ENCODE assay signal across 19 cellular contexts in the genomic region with DNA sequence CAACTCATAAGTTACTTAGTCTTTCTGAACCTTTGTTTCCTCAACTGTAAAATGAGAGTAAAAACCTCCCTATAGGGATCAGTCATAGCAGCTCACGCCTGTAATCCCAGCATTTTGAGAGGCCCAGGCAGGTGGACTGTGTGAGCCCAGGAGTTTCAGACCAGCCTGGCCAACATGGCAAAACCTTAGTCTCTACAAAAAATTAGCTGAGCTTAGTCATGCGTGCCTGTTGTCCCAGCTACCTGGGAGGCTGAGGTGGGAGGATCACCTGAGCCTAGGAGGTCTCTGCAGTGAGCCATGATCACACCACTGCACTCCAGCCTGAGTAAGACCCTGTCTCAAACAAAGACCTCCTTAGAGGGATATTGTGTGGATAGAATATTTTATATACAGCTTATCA. TPM values are rescaled to one million over a fixed set of nuclear protein-coding genes. Genes with fewer than 3 reads are reported as not detected.
DNase-seq lines count a peak whose midpoint lies in the region; ATAC-seq lines count a peak whose summit lies in the region.
"Had no signal": no experiment of that assay in that cellular context is flagged by ENCODE, and none has a peak within 500 bp of the region (broad histone marks: within the 10 kb centered on the region; RNA-seq: fewer than 3 reads in every experiment).

No MANE protein-coding gene starts in this region.

- no peaks in the 10 kb centered on the region for H3K27me3 Mint-ChIP-seq in stimulated activated naive CD8-positive, alpha-beta T cell treated with anti-CD3 and anti-CD28 coated beads, Interleukin-15, Interleukin-2, amounts not matched to agents 100 ng/mL and 50 ng/mL, for 24 hours
- peaks cover 7% of the 10 kb centered on the region for H3K27me3 Mint-ChIP-seq in activated T-helper 2 cell treated with anti-CD3 and anti-CD28 coated beads, Interferon-gamma antibody, Interleukin-2, Interleukin-4, amounts not matched to agents 10 μg/mL and 5 μg/mL and 100 μg/mL, durations not matched to agents 14 hours and 24 hours and 36 hours (ENCODE audit: low read depth)

- ATAC-seq in stimulated activated naive CD8-positive, alpha-beta T cell treated with anti-CD3 and anti-CD28 coated beads, Interleukin-15, Interleukin-2, amounts not matched to agents 100 U/mL and 50 U/mL, for 24 hours, result no peak
- no peak for ATAC-seq in GM18511 (IDR thresholded peaks at IDR 0.05; ENCODE audit: unreplicated experiment)
- ATAC-seq in HG02852 (IDR thresholded peaks at IDR 0.05; ENCODE audit: unreplicated experiment), result no peak
- ATAC-seq: left lobe of liver had no signal

- peaks cover 0 to 8% of the 10 kb centered on the region in 2 donors for H3K4me1 ChIP-seq in muscle layer of duodenum (ENCODE audit: control insufficient read depth in 1 of 2, insufficient read depth in 2 of 2, low read length in 2 of 2)

- peaks cover 44% of the 10 kb centered on the region for H3K4me1 Mint-ChIP-seq in stimulated activated naive CD8-positive, alpha-beta T cell treated with anti-CD3 and anti-CD28 coated beads, Interleukin-15, Interleukin-2, amounts not matched to agents 100 ng/mL and 50 ng/mL, for 24 hours (ENCODE audit: low read depth)
- peaks cover 32% of the 10 kb centered on the region for H3K4me1 Mint-ChIP-seq in activated T-helper 2 cell treated with anti-CD3 and anti-CD28 coated beads, Interferon-gamma antibody, Interleukin-2, Interleukin-4, amounts not matched to agents 10 μg/mL and 5 μg/mL and 100 μg/mL, durations not matched to agents 14 hours and 24 hours and 36 hours (ENCODE audit: low read depth)

- DNase-seq in stimulated activated naive CD8-positive, alpha-beta T cell treated with anti-CD3 and anti-CD28 coated beads, Interleukin-15, Interleukin-2, amounts not matched to agents 100 U/mL and 50 U/mL, for 24 hours, result no peak
- DNase-seq in activated T-helper 2 cell treated with anti-CD3 and anti-CD28 coated beads, Interferon-gamma antibody, Interleukin-2, Interleukin-4, amounts not matched to agents 10 μg/mL and 5 μg/mL and 100 μg/mL, durations not matched to agents 14 hours and 24 hours and 36 hours (ENCODE audit: low spot score), result no peak
- DNase-seq in HuH-7 (ENCODE audit: low spot score), result no peak
- no peak for DNase-seq in effector CD4-positive, alpha-beta T cell
- DNase-seq: activated CD4-positive, CD25-positive, alpha-beta regulatory T cell treated with anti-CD3 and anti-CD28 coated beads, Interleukin-2, amount 50 U/mL, for 72 hours; activated effector memory CD4-positive, alpha-beta T cell treated with Interleukin-2 at 50 U/mL for 16 hours; dermis blood vessel endothelial cell; DMS153; KG1; NCI-H1092 treated with DMSO at 0.1 percent for 48 hours; posterior cingulate gyrus; spleen; stimulated activated naive CD4-positive, alpha-beta T cell treated with Interleukin-2 at 50 U/mL for 16 hours had no signal

- H3K27ac ChIP-seq in muscle layer of duodenum (ENCODE audit: low read length), result no peak overlapping the region
- H3K27ac ChIP-seq: RWPE1, spleen had no signal

- peak overlapping the region; percentile 34 for H3K27ac Mint-ChIP-seq in stimulated activated naive CD8-positive, alpha-beta T cell treated with anti-CD3 and anti-CD28 coated beads, Interleukin-15, Interleukin-2, amounts not matched to agents 100 ng/mL and 50 ng/mL, for 24 hours
- H3K27ac Mint-ChIP-seq in activated T-helper 2 cell treated with anti-CD3 and anti-CD28 coated beads, Interferon-gamma antibody, Interleukin-2, Interleukin-4, amounts not matched to agents 10 μg/mL and 5 μg/mL and 100 μg/mL, durations not matched to agents 14 hours and 24 hours and 36 hours, result no peak overlapping the region

- intact Hi-C loops in activated T-helper 2 cell treated with anti-CD3 and anti-CD28 coated beads, Interferon-gamma antibody, Interleukin-2, Interleukin-4, amounts not matched to agents 10 μg/mL and 5 μg/mL and 100 μg/mL, durations not matched to agents 14 hours and 24 hours and 36 hours (cut with micrococcal nuclease), result loop anchor here (10.0 kb wide), 1 partner anchor 520 kb away; the partner anchor contains the start of gene SP3

- H3K27me3 ChIP-seq in muscle layer of duodenum (ENCODE audit: low read depth, low read length), result no peaks in the 10 kb centered on the region
- H3K27me3 ChIP-seq: spleen had no signal

- no peaks in the 10 kb centered on the region for H3K9me3 ChIP-seq in muscle layer of duodenum (ENCODE audit: control insufficient read depth in 1 of 2, low read length in 2 of 2)
- H3K9me3 ChIP-seq: spleen had no signal

- H3K4me3 ChIP-seq in muscle layer of duodenum (ENCODE audit: low read depth in 1 of 2, low read length in 2 of 2), result peak overlapping the region; percentile 19 to 89

- no peaks in the 10 kb centered on the region for H3K9me3 Mint-ChIP-seq in stimulated activated naive CD8-positive, alpha-beta T cell treated with anti-CD3 and anti-CD28 coated beads, Interleukin-15, Interleukin-2, amounts not matched to agents 100 ng/mL and 50 ng/mL, for 24 hours
- peaks cover 6% of the 10 kb centered on the region for H3K9me3 Mint-ChIP-seq in activated T-helper 2 cell treated with anti-CD3 and anti-CD28 coated beads, Interferon-gamma antibody, Interleukin-2, Interleukin-4, amounts not matched to agents 10 μg/mL and 5 μg/mL and 100 μg/mL, durations not matched to agents 14 hours and 24 hours and 36 hours

- peaks cover 22% of the 10 kb centered on the region for H3K36me3 Mint-ChIP-seq in stimulated activated naive CD8-positive, alpha-beta T cell treated with anti-CD3 and anti-CD28 coated beads, Interleukin-15, Interleukin-2, amounts not matched to agents 100 ng/mL and 50 ng/mL, for 24 hours (ENCODE audit: low read depth)
- peaks cover 7% of the 10 kb centered on the region for H3K36me3 Mint-ChIP-seq in activated T-helper 2 cell treated with anti-CD3 and anti-CD28 coated beads, Interferon-gamma antibody, Interleukin-2, Interleukin-4, amounts not matched to agents 10 μg/mL and 5 μg/mL and 100 μg/mL, durations not matched to agents 14 hours and 24 hours and 36 hours (ENCODE audit: low read depth)

- peaks cover 4 to 5% of the 10 kb centered on the region in 2 donors for H3K36me3 ChIP-seq in muscle layer of duodenum (ENCODE audit: control insufficient read depth in 1 of 2, insufficient read depth in 2 of 2, low read length in 2 of 2)

- peak overlapping the region; percentile 96 for H3K4me3 Mint-ChIP-seq in stimulated activated naive CD8-positive, alpha-beta T cell treated with anti-CD3 and anti-CD28 coated beads, Interleukin-15, Interleukin-2, amounts not matched to agents 100 ng/mL and 50 ng/mL, for 24 hours
- peak overlapping the region; percentile 49 for H3K4me3 Mint-ChIP-seq in activated T-helper 2 cell treated with anti-CD3 and anti-CD28 coated beads, Interferon-gamma antibody, Interleukin-2, Interleukin-4, amounts not matched to agents 10 μg/mL and 5 μg/mL and 100 μg/mL, durations not matched to agents 14 hours and 24 hours and 36 hours (ENCODE audit: low read depth)

RNA-seq across cellular contexts. Expression of gene GPR155, which starts 2.3 kb away (rescaled TPM):
- 0.94 and 1.1 TPM in 2 replicates for total RNA-seq in activated T-helper 2 cell treated with anti-CD3 and anti-CD28 coated beads, Interferon-gamma antibody, Interleukin-2, Interleukin-4, amounts not matched to agents 10 μg/mL and 5 μg/mL and 100 μg/mL, durations not matched to agents 14 hours and 24 hours and 36 hours
